20 cellular contexts compared by ENCODE assay signal in the genomic region with DNA sequence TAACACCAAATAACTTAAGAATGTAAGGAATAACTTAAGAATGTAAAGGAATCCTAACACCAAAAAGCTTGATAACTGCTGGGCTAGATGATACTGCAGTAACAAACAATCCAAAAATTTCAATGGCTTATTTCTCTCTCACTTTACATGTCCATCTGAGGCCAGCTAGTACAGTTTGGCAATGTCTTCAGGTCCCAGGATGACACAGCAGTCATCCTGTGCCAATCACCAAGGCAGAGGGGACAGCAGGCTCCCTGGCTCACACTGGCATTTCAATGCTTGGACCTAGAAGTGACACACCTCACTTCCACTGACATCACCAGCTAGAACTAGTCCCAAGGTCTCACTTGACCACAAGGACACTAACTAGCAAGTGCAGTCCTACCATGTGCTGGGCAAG. TPM values are rescaled to one million over a fixed set of nuclear protein-coding genes. Genes with fewer than 3 reads are reported as not detected.
DNase-seq lines count a peak whose midpoint lies in the region; ATAC-seq and TF ChIP-seq lines count a peak whose summit lies in the region.
"Had no signal": no experiment of that assay in that cellular context is flagged by ENCODE, and none has a peak within 500 bp of the region (broad histone marks: within the 10 kb centered on the region; RNA-seq: fewer than 3 reads in every experiment).

No MANE protein-coding gene starts in this region.

- H3K9me3 ChIP-seq in osteoblast (ENCODE audit: low read depth, low read length), result no peaks in the 10 kb centered on the region
- H3K9me3 ChIP-seq in uterus, result no peaks in the 10 kb centered on the region
- H3K9me3 ChIP-seq in gastroesophageal sphincter, result no peaks in the 10 kb centered on the region
- H3K9me3 ChIP-seq: Caco-2, vagina had no signal

- intact Hi-C loops in uterus (cut with DNase I; ENCODE audit: low total_unique reads), result no loop called here

- H3K4me2 ChIP-seq in osteoblast (ENCODE audit: insufficient read depth, low read length), result peak overlapping the region; percentile 26

- no peak for TF ChIP-seq EP300 in gastroesophageal sphincter (IDR thresholded peaks at IDR 0.05)

- no peaks in the 10 kb centered on the region for H3K27me3 ChIP-seq in osteoblast (ENCODE audit: insufficient read depth, low read length)
- H3K27me3 ChIP-seq in uterus, result no peaks in the 10 kb centered on the region
- H3K27me3 ChIP-seq in gastroesophageal sphincter, result no peaks in the 10 kb centered on the region
- H3K27me3 ChIP-seq: vagina had no signal

- no peaks in the 10 kb centered on the region for H3K36me3 ChIP-seq in osteoblast (ENCODE audit: insufficient read depth, low read length)
- H3K36me3 ChIP-seq in uterus, result no peaks in the 10 kb centered on the region
- H3K36me3 ChIP-seq in gastroesophageal sphincter, result peaks cover 0 to 15% of the 10 kb centered on the region in 2 donors
- H3K36me3 ChIP-seq: vagina had no signal

- H3K4me3 ChIP-seq in fibroblast of villous mesenchyme (ENCODE audit: low read depth, low read length), result no peak overlapping the region
- H3K4me3 ChIP-seq in osteoblast (ENCODE audit: insufficient read depth, low read length), result no peak overlapping the region
- no peak overlapping the region for H3K4me3 ChIP-seq in uterus
- H3K4me3 ChIP-seq in gastroesophageal sphincter, result no peak overlapping the region
- H3K4me3 ChIP-seq: vagina had no signal

- H4K20me1 ChIP-seq in osteoblast (ENCODE audit: insufficient read depth, low read length), result peaks cover 3% of the 10 kb centered on the region

- no peak overlapping the region for H2AFZ ChIP-seq in osteoblast (ENCODE audit: low read length)

- TF ChIP-seq CTCF in fibroblast of villous mesenchyme (IDR thresholded peaks at IDR 0.05; ENCODE audit: insufficient read depth, low read depth, low read length) (no peak), osteoblast (IDR thresholded peaks at IDR 0.05; ENCODE audit: extremely low read depth, low read depth, low read length) (no peak), uterus (IDR thresholded peaks at IDR 0.05) (no peak), gastroesophageal sphincter (IDR thresholded peaks at IDR 0.05) (no peak)

- H3K4me1 ChIP-seq in osteoblast (ENCODE audit: insufficient read depth, low read length), result peaks cover 26% of the 10 kb centered on the region
- no peaks in the 10 kb centered on the region for H3K4me1 ChIP-seq in uterus
- no peaks in the 10 kb centered on the region for H3K4me1 ChIP-seq in gastroesophageal sphincter
- H3K4me1 ChIP-seq: Caco-2 had no signal

- DNase-seq in EL, result peak; percentile 77
- peak; percentile 17 to 32 for DNase-seq in SW 1271 (lab: John Stamatoyannopoulos, UW)
- peak; percentile 20 for DNase-seq in fibroblast of villous mesenchyme (ENCODE audit: low read depth)
- peak; percentile 69 for DNase-seq in osteoblast (ENCODE audit: insufficient read length, low spot score, missing footprints)
- DNase-seq in uterus, result no peak
- DNase-seq in midbrain (lab: John Stamatoyannopoulos, UW), result no peak
- no peak for DNase-seq in NK-92 (lab: John Stamatoyannopoulos, UW; ENCODE audit: unreplicated experiment)
- DNase-seq: activated CD4-positive, alpha-beta T cell treated with anti-CD3 and anti-CD28 coated beads for 1 hour; AML-193; amygdala; Caco-2; GDM1; GOT3; hippocampal formation; left colon; NCI-H1436 treated with DMSO at 0.1 percent for 48 hours; NCI-H446; SIG-M5 had no signal

- H3K79me2 ChIP-seq in osteoblast (ENCODE audit: insufficient read depth, low read length), result peaks cover 60% of the 10 kb centered on the region

- H3K27ac ChIP-seq in osteoblast (ENCODE audit: low read depth, low read length) (peak overlapping the region; percentile 6), uterus (no peak overlapping the region), gastroesophageal sphincter (no peak overlapping the region)
- H3K27ac ChIP-seq: vagina had no signal

- TF ChIP-seq POLR2A in uterus (IDR thresholded peaks at IDR 0.05) (no peak), gastroesophageal sphincter (IDR thresholded peaks at IDR 0.05) (no peak)

- no peak for ATAC-seq in gastroesophageal sphincter
- ATAC-seq: left colon had no signal

RNA-seq across cellular contexts. Expression of gene DNAJC11, which starts 15.3 kb away (rescaled TPM):
- total RNA-seq in fibroblast of villous mesenchyme (30.3 and 38.9 TPM in 2 replicates), osteoblast (26.8 and 29.5 TPM in 2 replicates), uterus (10 to 100 TPM; 11.5 to 47.2 (median 22.3) TPM), gastroesophageal sphincter (10 to 100 TPM; 20.9 to 51.7 (median 30.8) TPM)

Comparison
In these comparisons a context has a peak if more than half of its experiments do, and no peak if none do; other contexts are left out.
1. DNase-seq: peak in EL (single experiment), SW 1271 (2 of 2), fibroblast of villous mesenchyme (single experiment) and osteoblast (single experiment); none in uterus (0 of 2), midbrain (single experiment) and NK-92 (single experiment).